Comparison of ENCODE assay signal across 1 cellular context in the genomic region with DNA sequence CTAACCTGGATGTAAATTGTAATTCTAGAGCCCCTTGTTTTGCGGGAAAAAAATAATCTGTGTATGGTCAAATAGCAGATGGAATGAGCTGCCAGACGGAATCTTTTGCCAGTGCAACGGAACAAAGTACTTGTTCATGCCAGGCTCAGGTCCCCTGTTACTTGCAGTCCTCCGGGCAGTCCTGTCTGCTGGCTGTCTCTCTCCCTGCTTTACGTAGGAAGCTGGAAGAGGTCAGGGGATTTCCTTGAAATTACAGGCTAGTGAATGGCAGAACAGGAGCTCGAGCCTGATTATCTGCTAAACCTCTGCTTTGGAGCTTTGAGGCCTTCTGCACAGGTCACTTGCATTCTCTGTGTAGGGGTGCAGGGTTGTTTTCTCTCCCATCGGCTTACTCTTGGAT.
TF ChIP-seq lines count a peak whose summit lies in the region.

No MANE protein-coding gene starts in this region.

TF ChIP-seq in HepG2, 621 proteins besides CTCF, POLR2A, EP300 and RAD21:
- TF ChIP-seq, protein P1, sequence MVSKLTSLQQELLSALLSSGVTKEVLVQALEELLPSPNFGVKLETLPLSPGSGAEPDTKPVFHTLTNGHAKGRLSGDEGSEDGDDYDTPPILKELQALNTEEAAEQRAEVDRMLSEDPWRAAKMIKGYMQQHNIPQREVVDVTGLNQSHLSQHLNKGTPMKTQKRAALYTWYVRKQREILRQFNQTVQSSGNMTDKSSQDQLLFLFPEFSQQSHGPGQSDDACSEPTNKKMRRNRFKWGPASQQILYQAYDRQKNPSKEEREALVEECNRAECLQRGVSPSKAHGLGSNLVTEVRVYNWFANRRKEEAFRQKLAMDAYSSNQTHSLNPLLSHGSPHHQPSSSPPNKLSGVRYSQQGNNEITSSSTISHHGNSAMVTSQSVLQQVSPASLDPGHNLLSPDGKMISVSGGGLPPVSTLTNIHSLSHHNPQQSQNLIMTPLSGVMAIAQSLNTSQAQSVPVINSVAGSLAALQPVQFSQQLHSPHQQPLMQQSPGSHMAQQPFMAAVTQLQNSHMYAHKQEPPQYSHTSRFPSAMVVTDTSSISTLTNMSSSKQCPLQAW (CRISPR knock-in tag; IDR thresholded peaks at IDR 0.05): 0 out of 2 replicates have a peak, but pooled peaks have one; percentile 21
- TF ChIP-seq ZBTB38 (CRISPR knock-in tag; IDR thresholded peaks at IDR 0.05): peak; percentile 43; the same call in 1 of the 2 replicates
- no peak for TF ChIP-seq ZFP37 (CRISPR knock-in tag; IDR thresholded peaks at IDR 0.05; ENCODE audit: borderline replicate concordance)
